In the genomic region with DNA sequence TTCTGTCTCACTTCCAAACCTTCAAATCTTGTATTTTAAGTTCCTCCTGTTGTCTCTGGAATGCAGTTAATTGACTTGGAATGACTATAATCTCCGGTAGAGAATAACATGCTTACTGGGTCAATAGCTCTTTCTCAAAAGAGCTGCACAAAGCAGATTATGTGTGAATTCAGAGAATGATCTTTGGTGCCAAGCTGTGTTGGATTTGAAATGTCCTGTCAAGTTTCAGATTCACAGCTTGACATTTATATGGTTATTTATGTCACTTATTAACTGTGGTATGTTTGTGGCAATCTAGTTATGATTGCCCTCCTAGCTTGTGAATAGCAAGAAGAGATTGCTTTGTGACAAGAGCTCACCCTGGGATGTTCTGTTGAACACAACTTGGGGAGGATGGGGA, we compare ENCODE assay signal across 15 cellular contexts.
A peak's percentile ranks its signal among the peaks of the same experiment; 100 is the strongest.
DNase-seq lines count a peak whose midpoint lies in the region; ATAC-seq and TF ChIP-seq lines count a peak whose summit lies in the region.
"Had no signal": no experiment of that assay in that cellular context is flagged by ENCODE, and none has a peak within 500 bp of the region (broad histone marks: within the 10 kb centered on the region; RNA-seq: fewer than 3 reads in every experiment).

No MANE protein-coding gene starts in this region.

- H3K9me3 ChIP-seq in A673 (ENCODE audit: low read depth, low read length, poor library complexity, severe bottlenecking) (peaks cover 7% of the 10 kb centered on the region), neural progenitor cell (ENCODE audit: low read depth) (no peaks in the 10 kb centered on the region), left lung (no peaks in the 10 kb centered on the region)

- intact Hi-C loops in A673 (cut with micrococcal nuclease; ENCODE audit: unreplicated experiment) (no loop called here), left lung (cut with DNase I) (no loop called here)

- ATAC-seq in left lobe of liver: no peak
- ATAC-seq in left lung: no peak
- no peak for ATAC-seq in HG03378 (IDR thresholded peaks at IDR 0.05; ENCODE audit: unreplicated experiment)
- ATAC-seq: CD8-positive, alpha-beta T cell had no signal

- H3K27me3 ChIP-seq in A673 (replicated peaks; ENCODE audit: insufficient read depth, low read depth, low read length, poor library complexity) (peaks cover 8% of the 10 kb centered on the region), neural progenitor cell (no peaks in the 10 kb centered on the region), left lung (no peaks in the 10 kb centered on the region)
- H3K27me3 ChIP-seq: BLaER1 treated with 17β-estradiol and CSF1 and Interleukin-3, amounts not matched to agents 10 nM and 100 nM had no signal

- H3K27ac ChIP-seq in A673 (ENCODE audit: low read depth, low read length, poor library complexity, severe bottlenecking) (no peak overlapping the region), neural progenitor cell (peak overlapping the region; percentile 23), left lung (no peak overlapping the region)
- H3K27ac ChIP-seq: BLaER1 treated with 17β-estradiol and CSF1 and Interleukin-3, amounts not matched to agents 10 nM and 100 nM had no signal

- H3K4me3 Mint-ChIP-seq in brain (no peak overlapping the region), neural progenitor cell (no peak overlapping the region)
- H3K4me3 Mint-ChIP-seq: B cell; CD8-positive, alpha-beta T cell; H9 had no signal

- peak overlapping the region in 3 of 5 experiments; percentile 76 to 90 (median 90) for H3K27ac Mint-ChIP-seq in brain
- H3K27ac Mint-ChIP-seq in neural progenitor cell: peak overlapping the region; percentile 88
- H3K27ac Mint-ChIP-seq: B cell; CD8-positive, alpha-beta T cell had no signal

- H4K20me1 ChIP-seq in neural progenitor cell (ENCODE audit: low read depth): no peaks in the 10 kb centered on the region
- H4K20me1 ChIP-seq: BLaER1 treated with 17β-estradiol and CSF1 and Interleukin-3, amounts not matched to agents 10 nM and 100 nM had no signal

- H2AFZ ChIP-seq in neural progenitor cell (replicated peaks): no peak overlapping the region

- no peak for TF ChIP-seq CTCF in A673 (conservative IDR thresholded peaks at IDR 0.05; ENCODE audit: low read depth, low read length)
- TF ChIP-seq CTCF in brain (conservative IDR thresholded peaks at IDR 0.05): no peak
- TF ChIP-seq CTCF in neural progenitor cell (IDR thresholded peaks at IDR 0.05): no peak
- TF ChIP-seq CTCF in left lung (IDR thresholded peaks at IDR 0.05): no peak

- H3K36me3 Mint-ChIP-seq in brain: no peaks in the 10 kb centered on the region
- peaks cover 9% of the 10 kb centered on the region for H3K36me3 Mint-ChIP-seq in neural progenitor cell
- H3K36me3 Mint-ChIP-seq: CD8-positive, alpha-beta T cell had no signal

- POLR2A ChIA-PET in A673 (lab: Charles Lee; ENCODE audit: low non-redundant PET): interaction anchor here (0.5 kb wide), 1 partner anchor 13 kb away, joined by 3 read pairs; no protein-coding TSS in a partner anchor

- CTCF ChIA-PET in A673 (lab: Charles Lee): interaction anchor here (0.5 kb wide), 1 partner anchor 138 kb away, joined by 6 read pairs; no protein-coding TSS in a partner anchor

- H3F3A ChIP-seq in neural progenitor cell (ENCODE audit: low read depth): peaks cover 18% of the 10 kb centered on the region

- peak; percentile 84 for DNase-seq in A673 (ENCODE audit: low spot score)
- DNase-seq in NCI-H2227 treated with DMSO at 0.1 percent for 48 hours (lab: John Stamatoyannopoulos, UW): peak; percentile 38
- DNase-seq in neural progenitor cell (ENCODE audit: low spot score): peak; percentile 54
- DNase-seq in left lobe of liver (ENCODE audit: low spot score): no peak
- no peak for DNase-seq in left lung
- no peak for DNase-seq in DMS153 (lab: John Stamatoyannopoulos, UW)
- DNase-seq: 8988T; CD8-positive, alpha-beta T cell; DMS 273 treated with DMSO at 0.1 percent for 48 hours; H9; IMR-90 had no signal

- H3K4me1 ChIP-seq in A673 (ENCODE audit: insufficient read depth, low read length, poor library complexity, severe bottlenecking) (peaks cover 13% of the 10 kb centered on the region), neural progenitor cell (peaks cover 15% of the 10 kb centered on the region), left lung (no peaks in the 10 kb centered on the region)

- H3K9me3 Mint-ChIP-seq in brain: peaks cover 13 to 16% (median 15%) of the 10 kb centered on the region in 5 experiments
- H3K9me3 Mint-ChIP-seq in neural progenitor cell: peaks cover 23% of the 10 kb centered on the region
- H3K9me3 Mint-ChIP-seq: CD8-positive, alpha-beta T cell had no signal

- peaks cover 8% of the 10 kb centered on the region for H3K4me1 Mint-ChIP-seq in brain
- peaks cover 17% of the 10 kb centered on the region for H3K4me1 Mint-ChIP-seq in neural progenitor cell

- no TSS peak for BruUV-seq in A673 (replicated peaks; lab: Mats Ljungman, UMichigan)

- no peaks in the 10 kb centered on the region for H3K79me2 ChIP-seq in neural progenitor cell (ENCODE audit: low read depth)

- H3K27me3 Mint-ChIP-seq in brain: no peaks in the 10 kb centered on the region
- H3K27me3 Mint-ChIP-seq in neural progenitor cell (ENCODE audit: insufficient read depth, low read depth): peaks cover 7% of the 10 kb centered on the region

- H3K9ac ChIP-seq in neural progenitor cell: no peak overlapping the region
- H3K9ac ChIP-seq: BLaER1 treated with 17β-estradiol and CSF1 and Interleukin-3, amounts not matched to agents 10 nM and 100 nM had no signal

- H3K4me3 ChIP-seq in A673 (ENCODE audit: low read depth, low read length, poor library complexity, severe bottlenecking): no peak overlapping the region
- no peak overlapping the region for H3K4me3 ChIP-seq in neural progenitor cell
- no peak overlapping the region for H3K4me3 ChIP-seq in left lung
- H3K4me3 ChIP-seq: BLaER1 treated with 17β-estradiol and CSF1 and Interleukin-3, amounts not matched to agents 10 nM and 100 nM had no signal

- H3K36me3 ChIP-seq in A673 (ENCODE audit: insufficient read depth, low read length, poor library complexity, severe bottlenecking) (no peaks in the 10 kb centered on the region), neural progenitor cell (no peaks in the 10 kb centered on the region), left lung (no peaks in the 10 kb centered on the region)
- H3K36me3 ChIP-seq: BLaER1 treated with 17β-estradiol and CSF1 and Interleukin-3, amounts not matched to agents 10 nM and 100 nM had no signal

- H3K4me2 ChIP-seq in neural progenitor cell: peak overlapping the region; percentile 57
- H3K4me2 ChIP-seq: BLaER1 treated with 17β-estradiol and CSF1 and Interleukin-3, amounts not matched to agents 10 nM and 100 nM had no signal

Comparison
In these comparisons a context has a peak if more than half of its experiments do, and no peak if none do; other contexts are left out.
1. DNase-seq: peak in A673 (single experiment), NCI-H2227 treated with DMSO at 0.1 percent for 48 hours (single experiment) and neural progenitor cell (single experiment); none in left lobe of liver (single experiment), left lung (0 of 2) and DMS153 (single experiment).